Comparison of ENCODE assay signal across 9 cellular contexts in genomic region chr7:35729061-35729783, GRCh38. TPM values are rescaled to one million over a fixed set of nuclear protein-coding genes. Genes with fewer than 3 reads are reported as not detected.
DNase-seq lines count a peak whose midpoint lies in the region; ATAC-seq and TF ChIP-seq lines count a peak whose summit lies in the region.
"Had no signal": no experiment of that assay in that cellular context is flagged by ENCODE, and none has a peak within 500 bp of the region (broad histone marks: within the 10 kb centered on the region; RNA-seq: fewer than 3 reads in every experiment).

No MANE protein-coding gene starts in this region.

- no peak overlapping the region for H3K9ac ChIP-seq in trophoblast cell (ENCODE audit: low read length)

- no peak overlapping the region for H2AK5ac ChIP-seq in trophoblast cell (ENCODE audit: low read length)

- H3K23ac ChIP-seq in trophoblast cell (ENCODE audit: low read length): no peak overlapping the region

- DNase-seq in Caco-2 (no peak), trophoblast cell (peak in 1 of 2 donors; percentile 37), tibial nerve (ENCODE audit: low spot score in 2 of 2) (no peak), NCI-H2171 treated with DMSO at 0.1 percent for 48 hours (lab: John Stamatoyannopoulos, UW) (no peak), HEK293T (ENCODE audit: extremely low spot score) (no peak)
- DNase-seq in activated CD8-positive, alpha-beta memory T cell treated with anti-CD3 and anti-CD28 coated beads, Interleukin-2, amount 50 U/mL, for 48 hours: peak; percentile 67

- no peaks in the 10 kb centered on the region for H3K27me3 Mint-ChIP-seq in Caco-2 (ENCODE audit: insufficient read depth, unreplicated experiment)

- no peaks in the 10 kb centered on the region for H3K9me3 Mint-ChIP-seq in Caco-2 (ENCODE audit: unreplicated experiment)

- H3K79me2 ChIP-seq in trophoblast cell (ENCODE audit: control insufficient read depth, insufficient read depth, low read length, poor library complexity): no peaks in the 10 kb centered on the region

- H2AFZ ChIP-seq in trophoblast cell (ENCODE audit: insufficient read depth, low read length, poor library complexity): no peak overlapping the region

- H3K14ac ChIP-seq in trophoblast cell (ENCODE audit: low read length): no peak overlapping the region

- no TSS peak for BruUV-seq in Caco-2 (replicated peaks; lab: Mats Ljungman, UMichigan)

- POLR2A ChIA-PET in Caco-2 (lab: Charles Lee) (interaction anchor here (0.7 to 1.3 kb wide), 2 partner anchors 72 to 1690 kb away, joined by 4 to 7 read pairs; partner anchors contain the start of gene SEPTIN7), HEK293T (lab: Yijun Ruan, JAX) (interaction anchor here (1.0 kb wide), 1 partner anchor 71 kb away, joined by 5 read pairs; the partner anchor contains the start of gene SEPTIN7)

- intact Hi-C loops in Caco-2 (cut with micrococcal nuclease; ENCODE audit: unreplicated experiment): no loop called here

- peaks cover 39% of the 10 kb centered on the region for H3K4me1 Mint-ChIP-seq in Caco-2 (ENCODE audit: low read depth, unreplicated experiment)

- no peak overlapping the region for H3K18ac ChIP-seq in trophoblast cell (ENCODE audit: low read length)

- no peak overlapping the region for H2BK120ac ChIP-seq in trophoblast cell (ENCODE audit: insufficient read depth, low read length, poor library complexity)

- no peak for TF ChIP-seq POLR2A in tibial nerve (IDR thresholded peaks at IDR 0.05)

- H3K27ac Mint-ChIP-seq in Caco-2 (ENCODE audit: unreplicated experiment): peak overlapping the region; percentile 2

- H3K4me3 ChIP-seq in Caco-2 (ENCODE audit: low read depth, low read length): no peak overlapping the region
- no peak overlapping the region for H3K4me3 ChIP-seq in trophoblast cell (ENCODE audit: low read depth, low read length)
- no peak overlapping the region for H3K4me3 ChIP-seq in tibial nerve

- H3K36me3 ChIP-seq in Caco-2 (ENCODE audit: control insufficient read depth, insufficient read depth, low read length) (no peaks in the 10 kb centered on the region), trophoblast cell (ENCODE audit: control insufficient read depth in 1 of 2, insufficient read depth in 2 of 2, low read length in 2 of 2) (no peaks in the 10 kb centered on the region), tibial nerve (no peaks in the 10 kb centered on the region)

- H3K4me3 Mint-ChIP-seq in Caco-2 (ENCODE audit: unreplicated experiment): peak overlapping the region; percentile 9

- H3K4me2 ChIP-seq in trophoblast cell (ENCODE audit: low read length): no peak overlapping the region

- no peak for TF ChIP-seq EP300 in tibial nerve (IDR thresholded peaks at IDR 0.05)

- no peak overlapping the region for H2BK5ac ChIP-seq in trophoblast cell (ENCODE audit: low read depth, low read length, poor library complexity)

- TF ChIP-seq CTCF in Caco-2 (IDR thresholded peaks at IDR 0.05; ENCODE audit: insufficient read depth in 1 of 2, low read depth in 1 of 2, low read length in 1 of 2, severe bottlenecking in 1 of 2, unreplicated experiment in 1 of 2) (no peak), tibial nerve (IDR thresholded peaks at IDR 0.05) (no peak)

- H3K4ac ChIP-seq in trophoblast cell (ENCODE audit: low read depth, low read length): no peak overlapping the region

- ATAC-seq in GM19372 (IDR thresholded peaks at IDR 0.05; ENCODE audit: low read depth, unreplicated experiment) (peak; percentile 47), HG03378 (IDR thresholded peaks at IDR 0.05; ENCODE audit: unreplicated experiment) (peak; percentile 60)
- ATAC-seq: HCT116 had no signal

- H4K91ac ChIP-seq in trophoblast cell (ENCODE audit: low read depth, low read length): no peak overlapping the region

- no peaks in the 10 kb centered on the region for H3K9me3 ChIP-seq in Caco-2
- H3K9me3 ChIP-seq in trophoblast cell (ENCODE audit: insufficient read depth, low read depth, low read length): no peaks in the 10 kb centered on the region
- no peaks in the 10 kb centered on the region for H3K9me3 ChIP-seq in tibial nerve

- H2BK12ac ChIP-seq in trophoblast cell (ENCODE audit: low read length): peak overlapping the region; percentile 81

- H3K27ac ChIP-seq in trophoblast cell (ENCODE audit: low read depth, low read length) (no peak overlapping the region), tibial nerve (peak overlapping the region in 1 of 4 donors; percentile 66)

- H3K27me3 ChIP-seq in Caco-2 (replicated peaks; ENCODE audit: control insufficient read depth, insufficient read depth, low read length): no peaks in the 10 kb centered on the region
- H3K27me3 ChIP-seq in trophoblast cell (ENCODE audit: insufficient read depth, low read length): no peaks in the 10 kb centered on the region
- no peaks in the 10 kb centered on the region for H3K27me3 ChIP-seq in tibial nerve

- no peak overlapping the region for H4K8ac ChIP-seq in trophoblast cell (ENCODE audit: low read depth, low read length)

- H3K79me1 ChIP-seq in trophoblast cell (ENCODE audit: low read length): no peaks in the 10 kb centered on the region

- no peak overlapping the region for H4K12ac ChIP-seq in trophoblast cell (ENCODE audit: low read depth, low read length)

- H3K4me1 ChIP-seq in Caco-2 (peaks cover 43% of the 10 kb centered on the region), trophoblast cell (ENCODE audit: control insufficient read depth in 1 of 2, insufficient read depth in 2 of 2, low read length in 2 of 2) (peaks cover 5 to 14% of the 10 kb centered on the region in 2 experiments), tibial nerve (peaks cover 0 to 4% (median 2%) of the 10 kb centered on the region in 4 donors)

- no CpG with 5 or more reads among the region's 3 CpGs for WGBS in trophoblast cell (ENCODE audit: extremely low coverage, insufficient coverage, insufficient read length)
- 83 to 89% methylated on average over 3 of the region's 3 CpGs for WGBS in tibial nerve, 2 donors

- CTCF ChIA-PET in Caco-2 (lab: Charles Lee): interaction anchor here (0.6 kb wide), 2 partner anchors 203 to 423 kb away, joined by 3 read pairs; no protein-coding TSS in a partner anchor
- CTCF ChIA-PET in HEK293T (lab: Yijun Ruan, JAX): no interaction called here

- H3K36me3 Mint-ChIP-seq in Caco-2 (ENCODE audit: insufficient read depth, unreplicated experiment): no peaks in the 10 kb centered on the region

TF ChIP-seq in HEK293T, 16 proteins besides CTCF, POLR2A, EP300 and RAD21:
- TF ChIP-seq ZNF384 (IDR thresholded peaks at IDR 0.05): no peak
- TF ChIP-seq TARDBP (IDR thresholded peaks at IDR 0.05): no peak
- TF ChIP-seq PKNOX1 (IDR thresholded peaks at IDR 0.05): no peak
- TF ChIP-seq FOXA1 (IDR thresholded peaks at IDR 0.05): no peak
- TF ChIP-seq NFRKB (IDR thresholded peaks at IDR 0.05): no peak
- TF ChIP-seq ELF4 (IDR thresholded peaks at IDR 0.05): no peak
- no peak for TF ChIP-seq SUZ12 (IDR thresholded peaks at IDR 0.05)

RNA-seq across cellular contexts. Expression of gene HERPUD2, which starts 34.3 kb away (rescaled TPM):
- total RNA-seq in Caco-2 (2022) (25.2 and 29.6 TPM in 2 replicates), tibial nerve (10 to 100 TPM; 25.3 to 44.1 (median 39.3) TPM)
- polyA plus RNA-seq in trophoblast cell (2013): 41.0 and 43.0 TPM in 2 replicates
